ENCODE assay signal across 27 cellular contexts in genomic region chr1:112797221-112797620, GRCh38.
"Had no signal": no experiment of that assay in that cellular context is flagged by ENCODE, and none has a peak within 500 bp of the region (broad histone marks: within the 10 kb centered on the region; RNA-seq: fewer than 3 reads in every experiment).

No MANE protein-coding gene starts in this region.

- ATAC-seq: left colon; naive thymus-derived CD8-positive, alpha-beta T cell; right cardiac atrium; sciatic nerve had no signal

- H3K27me3 Mint-ChIP-seq: memory B cell; naive thymus-derived CD8-positive, alpha-beta T cell; stimulated activated naive CD8-positive, alpha-beta T cell treated with anti-CD3 and anti-CD28 coated beads, Interleukin-15, Interleukin-2, amounts not matched to agents 100 ng/mL and 50 ng/mL, for 24 hours had no signal

- H3K4me3 Mint-ChIP-seq: immature natural killer cell; memory B cell; naive thymus-derived CD8-positive, alpha-beta T cell; nephron progenitor cell; neural progenitor cell; stimulated activated naive CD8-positive, alpha-beta T cell treated with anti-CD3 and anti-CD28 coated beads, Interleukin-15, Interleukin-2, amounts not matched to agents 100 ng/mL and 50 ng/mL, for 24 hours had no signal

- H3K9me3 Mint-ChIP-seq: immature natural killer cell; memory B cell; naive thymus-derived CD8-positive, alpha-beta T cell; nephron progenitor cell; neural progenitor cell; stimulated activated naive CD8-positive, alpha-beta T cell treated with anti-CD3 and anti-CD28 coated beads, Interleukin-15, Interleukin-2, amounts not matched to agents 100 ng/mL and 50 ng/mL, for 24 hours had no signal

- DNase-seq: hippocampal formation; immature natural killer cell; kidney; left colon; left ventricle myocardium inferior; naive thymus-derived CD8-positive, alpha-beta T cell; nephron progenitor cell; occipital lobe; ovary; retina; right cardiac atrium; stimulated activated CD4-positive, alpha-beta T cell treated with anti-CD3 and anti-CD28 coated beads, Interleukin-12 subunit alpha, Interleukin-12 subunit beta, amount 100 ng/mL, for 4 hours; stimulated activated CD4-positive, alpha-beta T cell treated with anti-CD3 and anti-CD28 coated beads, Interleukin-15, amount 100 ng/mL, for 24 hours; stimulated activated CD4-positive, alpha-beta T cell treated with anti-CD3 and anti-CD28 coated beads, Interleukin-2, amount 100 ng/mL, for 24 hours; stimulated activated CD4-positive, alpha-beta T cell treated with anti-CD3 and anti-CD28 coated beads, Interleukin-4, amount 100 ng/mL, for 1 hour; stimulated activated naive CD4-positive, alpha-beta T cell; tibial artery; trophoblast cell; uterus had no signal

- H3K4me3 ChIP-seq: left ventricle myocardium inferior, neural progenitor cell, ovary, skin epidermis, suprapubic skin, thoracic aorta, tibial artery, uterus had no signal

- H3K27ac Mint-ChIP-seq: immature natural killer cell; memory B cell; naive thymus-derived CD8-positive, alpha-beta T cell; nephron progenitor cell; neural progenitor cell; progenitor cell of endocrine pancreas; stimulated activated naive CD8-positive, alpha-beta T cell treated with anti-CD3 and anti-CD28 coated beads, Interleukin-15, Interleukin-2, amounts not matched to agents 100 ng/mL and 50 ng/mL, for 24 hours had no signal

- H3K36me3 Mint-ChIP-seq: immature natural killer cell; memory B cell; naive thymus-derived CD8-positive, alpha-beta T cell; neural progenitor cell had no signal
